In genomic region chr14:21846227-21846885, GRCh38 we compare ENCODE assay signal across 8 cellular contexts.
DNase-seq lines count a peak whose midpoint lies in the region; TF ChIP-seq lines count a peak whose summit lies in the region.

No MANE protein-coding gene starts in this region.

- H3K4me3 ChIP-seq in cardiac muscle cell (no peak overlapping the region), right atrium auricular region (no peak overlapping the region)

- H3K27me3 ChIP-seq in cardiac muscle cell (peaks cover 21% of the 10 kb centered on the region), right atrium auricular region (no peaks in the 10 kb centered on the region)

- no peak overlapping the region for H3K4me3 Mint-ChIP-seq in glutamatergic neuron (ENCODE audit: unreplicated experiment)

- H3K4me1 ChIP-seq in cardiac muscle cell (ENCODE audit: low read depth) (no peaks in the 10 kb centered on the region), right atrium auricular region (no peaks in the 10 kb centered on the region)

- no peaks in the 10 kb centered on the region for H3K9me3 ChIP-seq in cardiac muscle cell (ENCODE audit: low read depth)
- H3K9me3 ChIP-seq in right atrium auricular region = no peaks in the 10 kb centered on the region

- H3K36me3 ChIP-seq in cardiac muscle cell = no peaks in the 10 kb centered on the region
- no peaks in the 10 kb centered on the region for H3K36me3 ChIP-seq in right atrium auricular region

- no peaks in the 10 kb centered on the region for H3K36me3 Mint-ChIP-seq in glutamatergic neuron (ENCODE audit: unreplicated experiment)

- DNase-seq in cardiac muscle cell (ENCODE audit: low read depth in 1 of 2, low spot score in 1 of 2) (peak; percentile 17 to 50), right atrium auricular region (ENCODE audit: low spot score) (no peak), NCI-H748 treated with DMSO at 0.1 percent for 48 hours (lab: John Stamatoyannopoulos, UW) (peak; percentile 2), activated T-cell treated with anti-CD3 and anti-CD28 coated beads for 1 hour (ENCODE audit: low read depth) (peak; percentile 59), glutamatergic neuron (peak; percentile 78), NCI-H187 treated with DMSO at 0.1 percent for 48 hours (lab: John Stamatoyannopoulos, UW) (no peak), NCI-H146 (lab: John Stamatoyannopoulos, UW) (no peak)
- DNase-seq in stimulated activated CD4-positive, alpha-beta T cell treated with anti-CD3 and anti-CD28 coated beads, Interleukin-2, amount 100 ng/mL, for 48 hours = peak; percentile 61 to 67

- H3K9me3 Mint-ChIP-seq in glutamatergic neuron (ENCODE audit: unreplicated experiment) = no peaks in the 10 kb centered on the region

- no peaks in the 10 kb centered on the region for H3K4me1 Mint-ChIP-seq in glutamatergic neuron (ENCODE audit: low read depth, unreplicated experiment)

- no peak overlapping the region for H3K27ac Mint-ChIP-seq in glutamatergic neuron (ENCODE audit: unreplicated experiment)

- H3K27me3 Mint-ChIP-seq in glutamatergic neuron (ENCODE audit: unreplicated experiment) = no peaks in the 10 kb centered on the region

- H3K27ac ChIP-seq in cardiac muscle cell = no peak overlapping the region
- no peak overlapping the region for H3K27ac ChIP-seq in right atrium auricular region

- TF ChIP-seq CTCF in cardiac muscle cell (IDR thresholded peaks at IDR 0.05; ENCODE audit: low read depth, low read length) (peak; percentile 68), right atrium auricular region (IDR thresholded peaks at IDR 0.05) (peak in 1 of 2 donors; percentile 42), glutamatergic neuron (IDR thresholded peaks at IDR 0.05; ENCODE audit: partially characterized antibody, unreplicated experiment) (peak; percentile 85)

Comparison
In these comparisons a context has a peak if more than half of its experiments do, and no peak if none do; other contexts are left out.
1. DNase-seq: peak in cardiac muscle cell (2 of 2), NCI-H748 treated with DMSO at 0.1 percent for 48 hours (single experiment), activated T-cell treated with anti-CD3 and anti-CD28 coated beads for 1 hour (single experiment), glutamatergic neuron (single experiment) and stimulated activated CD4-positive, alpha-beta T cell treated with anti-CD3 and anti-CD28 coated beads, Interleukin-2, amount 100 ng/mL, for 48 hours (2 of 2); none in right atrium auricular region (single experiment), NCI-H187 treated with DMSO at 0.1 percent for 48 hours (single experiment) and NCI-H146 (single experiment).